13 cellular contexts compared by ENCODE assay signal in genomic region chr15:101807345-101807945, GRCh38. TPM values are rescaled to one million over a fixed set of nuclear protein-coding genes. Genes with fewer than 3 reads are reported as not detected.
A peak's percentile ranks its signal among the peaks of the same experiment; 100 is the strongest.
DNase-seq lines count a peak whose midpoint lies in the region; TF ChIP-seq lines count a peak whose summit lies in the region.
"Had no signal": no experiment of that assay in that cellular context is flagged by ENCODE, and none has a peak within 500 bp of the region (broad histone marks: within the 10 kb centered on the region; RNA-seq: fewer than 3 reads in every experiment).

No MANE protein-coding gene starts in this region.

- no peaks in the 10 kb centered on the region for H3K9me3 Mint-ChIP-seq in activated CD4-positive, alpha-beta T cell treated with anti-CD3 and anti-CD28 coated beads, Interleukin-2, amount 10 ng/mL, durations not matched to agents 7 days and 5 days

- peaks cover 9% of the 10 kb centered on the region for H3K27me3 Mint-ChIP-seq in activated CD4-positive, alpha-beta T cell treated with anti-CD3 and anti-CD28 coated beads, Interleukin-2, amount 10 ng/mL, durations not matched to agents 7 days and 5 days

- H3K36me3 ChIP-seq in fibroblast of lung (ENCODE audit: control insufficient read depth, insufficient read depth, low read length): no peaks in the 10 kb centered on the region

- no peaks in the 10 kb centered on the region for H3K9me3 ChIP-seq in fibroblast of lung (ENCODE audit: control insufficient read depth, insufficient read depth, low read depth, low read length)
- H3K9me3 ChIP-seq: Caco-2 had no signal

- no peak overlapping the region for H3K4me3 ChIP-seq in fibroblast of lung (replicated peaks in 1 of 4; ENCODE audit: control extremely low read depth in 1 of 4, insufficient read depth in 1 of 4, low read depth in 3 of 4, low read length in 4 of 4)

- DNase-seq in ELR (ENCODE audit: low read depth): peak; percentile 85
- peak; percentile 51 for DNase-seq in RKO (ENCODE audit: low spot score)
- peak; percentile 65 to 89 for DNase-seq in fibroblast of lung (ENCODE audit: low read depth in 2 of 2)
- peak; percentile 28 for DNase-seq in stromal cell of bone marrow (ENCODE audit: low read depth)
- no peak for DNase-seq in NOMO-1 treated with DMSO at 0.1 percent for 48 hours (lab: John Stamatoyannopoulos, UW; ENCODE audit: unreplicated experiment)
- no peak for DNase-seq in occipital lobe (lab: John Stamatoyannopoulos, UW)
- no peak for DNase-seq in activated CD4-positive, alpha-beta T cell treated with anti-CD3 and anti-CD28 coated beads, Interleukin-2, amount 10 ng/mL, durations not matched to agents 7 days and 5 days
- DNase-seq: activated CD4-positive, alpha-beta T cell treated with anti-CD3 and anti-CD28 coated beads for 4 hours; Caco-2; NCI-H748 treated with DMSO at 0.1 percent for 48 hours had no signal

- POLR2A ChIA-PET in activated CD4-positive, alpha-beta T cell treated with anti-CD3 and anti-CD28 coated beads, Interleukin-2, amount 10 ng/mL, durations not matched to agents 7 days and 5 days (lab: Charles Lee): no interaction called here

- no peaks in the 10 kb centered on the region for H3K36me3 Mint-ChIP-seq in activated CD4-positive, alpha-beta T cell treated with anti-CD3 and anti-CD28 coated beads, Interleukin-2, amount 10 ng/mL, durations not matched to agents 7 days and 5 days (ENCODE audit: low read depth)
- H3K36me3 Mint-ChIP-seq: activated naive CD8-positive, alpha-beta T cell had no signal

- no peak for TF ChIP-seq CTCF in fibroblast of lung (conservative IDR thresholded peaks at IDR 0.05 in 1 of 2, IDR thresholded peaks at IDR 0.05 in 1 of 2; ENCODE audit: low read depth in 1 of 2, low read length in 2 of 2)

- H3K79me2 ChIP-seq in fibroblast of lung (ENCODE audit: control insufficient read depth, insufficient read depth, low read length): no peaks in the 10 kb centered on the region

- H3K4me1 Mint-ChIP-seq in activated CD4-positive, alpha-beta T cell treated with anti-CD3 and anti-CD28 coated beads, Interleukin-2, amount 10 ng/mL, durations not matched to agents 7 days and 5 days: no peaks in the 10 kb centered on the region

- H3K27ac ChIP-seq in fibroblast of lung (ENCODE audit: insufficient read depth, low read length): peak overlapping the region; percentile 69

- H4K20me1 ChIP-seq in fibroblast of lung (ENCODE audit: control insufficient read depth, extremely low read depth, insufficient read depth, low read length): no peaks in the 10 kb centered on the region

- H3K4me2 ChIP-seq in fibroblast of lung (ENCODE audit: extremely low read depth, insufficient read depth, low read length): no peak overlapping the region

- no peak overlapping the region for H3K9ac ChIP-seq in fibroblast of lung (ENCODE audit: insufficient read depth, low read length)

- H3K4me1 ChIP-seq in fibroblast of lung (ENCODE audit: control insufficient read depth, extremely low read depth, insufficient read depth, low read length): peaks cover 3% of the 10 kb centered on the region
- H3K4me1 ChIP-seq: Caco-2 had no signal

- no peak overlapping the region for H2AFZ ChIP-seq in fibroblast of lung (ENCODE audit: low read length)

- no peak overlapping the region for H3K27ac Mint-ChIP-seq in activated CD4-positive, alpha-beta T cell treated with anti-CD3 and anti-CD28 coated beads, Interleukin-2, amount 10 ng/mL, durations not matched to agents 7 days and 5 days
- H3K27ac Mint-ChIP-seq: activated naive CD8-positive, alpha-beta T cell had no signal

- no peaks in the 10 kb centered on the region for H3K27me3 ChIP-seq in fibroblast of lung (ENCODE audit: control insufficient read depth, insufficient read depth, low read length)

- CTCF ChIA-PET in activated CD4-positive, alpha-beta T cell treated with anti-CD3 and anti-CD28 coated beads, Interleukin-2, amount 10 ng/mL, durations not matched to agents 7 days and 5 days (lab: Charles Lee): interaction anchor here (0.7 kb wide), 1 partner anchor 8 kb away, joined by 3 read pairs; no protein-coding TSS in a partner anchor

- no peak overlapping the region for H3K4me3 Mint-ChIP-seq in activated CD4-positive, alpha-beta T cell treated with anti-CD3 and anti-CD28 coated beads, Interleukin-2, amount 10 ng/mL, durations not matched to agents 7 days and 5 days
- H3K4me3 Mint-ChIP-seq: activated naive CD8-positive, alpha-beta T cell had no signal

RNA-seq across cellular contexts. Expression of gene OR4F6, which starts 4.1 kb away (rescaled TPM):
- total RNA-seq in fibroblast of lung (not detected in 2 replicates), occipital lobe (not detected)
- polyA plus RNA-seq in fibroblast of lung: not detected in 2 replicates
- not detected in 2 replicates for polyA plus RNA-seq in fibroblast of lung (2012)
- not detected in 2 replicates for polyA minus RNA-seq in fibroblast of lung (ENCODE audit: low replicate concordance)
- total RNA-seq in activated CD4-positive, alpha-beta T cell treated with anti-CD3 and anti-CD28 coated beads, Interleukin-2, amount 10 ng/mL, durations not matched to agents 7 days and 5 days: not detected
- total RNA-seq: Caco-2; H1; T-helper 2 cell treated with Interferon-gamma antibody and Interleukin-4, amounts not matched to agents 100 ng/mL and 5 ng/mL, for 36 hours had no signal
- polyA plus RNA-seq: H1 had no signal

RNA-seq across cellular contexts. Expression of gene OR4F15, which starts 4.6 kb away (rescaled TPM):
- 0.17 TPM in 1 of 2 replicates, not detected in the other for total RNA-seq in fibroblast of lung
- not detected in 2 replicates for polyA plus RNA-seq in fibroblast of lung
- polyA plus RNA-seq in fibroblast of lung (2012): not detected in 2 replicates
- polyA minus RNA-seq in fibroblast of lung (ENCODE audit: low replicate concordance): not detected in 2 replicates
- total RNA-seq in occipital lobe: not detected
- total RNA-seq in activated CD4-positive, alpha-beta T cell treated with anti-CD3 and anti-CD28 coated beads, Interleukin-2, amount 10 ng/mL, durations not matched to agents 7 days and 5 days: not detected
- total RNA-seq: Caco-2; H1; T-helper 2 cell treated with Interferon-gamma antibody and Interleukin-4, amounts not matched to agents 100 ng/mL and 5 ng/mL, for 36 hours had no signal
- polyA plus RNA-seq: H1 had no signal

Comparison
In these comparisons a context has a peak if more than half of its experiments do, and no peak if none do; other contexts are left out.
1. DNase-seq: peak in ELR (single experiment), RKO (single experiment), fibroblast of lung (2 of 2) and stromal cell of bone marrow (single experiment); none in NOMO-1 treated with DMSO at 0.1 percent for 48 hours (single experiment), occipital lobe (single experiment) and activated CD4-positive, alpha-beta T cell treated with anti-CD3 and anti-CD28 coated beads, Interleukin-2, amount 10 ng/mL, durations not matched to agents 7 days and 5 days (single experiment).